In the genomic region with DNA sequence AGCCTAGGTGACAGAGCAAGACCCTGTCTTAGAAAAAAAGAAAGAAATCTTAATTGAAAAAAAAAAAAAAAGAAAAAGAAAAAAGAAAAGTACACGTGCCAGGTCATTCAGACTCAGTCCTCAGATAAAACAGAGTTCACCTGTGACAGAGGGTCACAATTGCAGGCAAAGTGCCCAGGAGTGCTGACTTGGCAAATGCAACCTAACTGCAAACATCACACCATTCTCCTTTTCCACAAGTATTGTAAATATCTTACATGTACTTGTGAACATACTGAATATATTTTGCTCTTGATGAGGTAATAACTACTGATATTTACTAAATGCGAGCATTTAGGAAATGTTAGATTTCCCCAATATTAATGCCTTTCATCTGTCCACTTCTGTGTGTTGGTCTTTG, we compare ENCODE assay signal across 18 cellular contexts. TPM values are rescaled to one million over a fixed set of nuclear protein-coding genes. Genes with fewer than 3 reads are reported as not detected.
A peak's percentile ranks its signal among the peaks of the same experiment; 100 is the strongest.
DNase-seq lines count a peak whose midpoint lies in the region; ATAC-seq, FAIRE-seq and TF ChIP-seq lines count a peak whose summit lies in the region.
"Had no signal": no experiment of that assay in that cellular context is flagged by ENCODE, and none has a peak within 500 bp of the region (broad histone marks: within the 10 kb centered on the region; RNA-seq: fewer than 3 reads in every experiment).

No MANE protein-coding gene starts in this region.

- ATAC-seq in A549 (no peak), GM21526 (IDR thresholded peaks at IDR 0.05; ENCODE audit: low FRiP score, unreplicated experiment) (no peak)

- H2AFZ ChIP-seq in H1 (ENCODE audit: low read length), result no peak overlapping the region

- H2BK12ac ChIP-seq in H1 (ENCODE audit: low read depth, low read length), result no peak overlapping the region

- CTCF ChIA-PET in A549 (lab: Yijun Ruan, JAX) (interaction anchor here (1.0 kb wide), 1 partner anchor 51 kb away, joined by 3 read pairs; no protein-coding TSS in a partner anchor), H1 (lab: Charles Lee; ENCODE audit: partially characterized antibody) (interaction anchor here (0.7 kb wide), 1 partner anchor 18 kb away, joined by 3 read pairs; no protein-coding TSS in a partner anchor)

- no peak overlapping the region for H4K5ac ChIP-seq in H1 (ENCODE audit: insufficient read length, low read depth, low read length)

- intact Hi-C loops in transverse colon (cut with DNase I; ENCODE audit: low total_unique reads), result no loop called here

- TF ChIP-seq RAD21 in A549 (conservative IDR thresholded peaks at IDR 0.05 in 1 of 2, IDR thresholded peaks at IDR 0.05 in 1 of 2) (no peak), H1 (IDR thresholded peaks at IDR 0.05 in 1 of 2, conservative IDR thresholded peaks at IDR 0.05 in 1 of 2; ENCODE audit: low read depth in 2 of 2, low read length in 2 of 2) (no peak)

- in situ Hi-C loops in transverse colon (cut with MboI; ENCODE audit: low pct_ligation_motif_present in 1 of 4, low pct_unique_long_range_greater_than_20kb in 1 of 4, low sequenced_read_pairs in 3 of 4), result no loop called here

- no peak for DNase-seq in A549 (ENCODE audit: low read depth in 1 of 2, low spot score in 1 of 2)
- DNase-seq in LNCaP clone FGC (ENCODE audit: low read depth), result peak; percentile 70
- no peak for DNase-seq in H1 (ENCODE audit: low read depth in 1 of 2, low spot score in 2 of 2)
- DNase-seq in mucosa of gallbladder (ENCODE audit: low spot score), result peak; percentile 49
- no peak for DNase-seq in AG08396 (ENCODE audit: low spot score)
- no peak for DNase-seq in stimulated activated naive CD4-positive, alpha-beta T cell (lab: John Stamatoyannopoulos, UW)
- no peak for DNase-seq in transverse colon
- DNase-seq: CD4-positive, CD25-positive, alpha-beta regulatory T cell; DMS53; GF-D8; GOT3; HCEC 1CT; HFFc6; KBM-7 had no signal

- no peak overlapping the region for H3K4me3 ChIP-seq in A549
- no peak overlapping the region for H3K4me3 ChIP-seq in LNCaP clone FGC (ENCODE audit: low read depth, low read length)
- no peak overlapping the region for H3K4me3 ChIP-seq in H1 (ENCODE audit: extremely low read depth in 1 of 4, insufficient read depth in 2 of 4, low read depth in 3 of 4, low read length in 4 of 4)
- no peak overlapping the region for H3K4me3 ChIP-seq in transverse colon
- H3K4me3 ChIP-seq: BLaER1 had no signal

- no peak overlapping the region for H3K18ac ChIP-seq in H1 (ENCODE audit: extremely low read depth, low read length)

- H3K14ac ChIP-seq in H1 (ENCODE audit: insufficient read length), result no peak overlapping the region

- peaks cover 0 to 5% of the 10 kb centered on the region in 2 experiments for H4K20me1 ChIP-seq in H1 (replicated peaks in 1 of 2; ENCODE audit: control insufficient read depth in 1 of 2, insufficient read depth in 2 of 2, low read length in 2 of 2)
- H4K20me1 ChIP-seq: BLaER1 had no signal

- H3K27ac ChIP-seq in A549, result no peak overlapping the region
- H3K27ac ChIP-seq in H1 (ENCODE audit: low read depth, low read length), result no peak overlapping the region
- no peak overlapping the region for H3K27ac ChIP-seq in transverse colon
- H3K27ac ChIP-seq: BLaER1 had no signal

- WGBS in A549 (ENCODE audit: missing lambda C conversion rate), result 51% methylated on average over 2 of the region's 2 CpGs
- WGBS in H1 (ENCODE audit: extremely low coverage in 1 of 2, insufficient coverage in 1 of 2, insufficient read length in 1 of 2, insufficient replicate concordance in 2 of 2, low coverage in 1 of 2, low lambda C conversion rate in 2 of 2, missing lambda C conversion rate in 1 of 2), 2 experiments, result 85% methylated on average over 2 of the region's 2 CpGs; no CpG with 5 or more reads in 1 of the 2 experiments
- 14 to 57% methylated on average over 1 to 2 of the region's 2 CpGs for WGBS in transverse colon (ENCODE audit: low coverage in 1 of 2), 2 donors

- H3K36me3 ChIP-seq in H1 (ENCODE audit: control insufficient read depth in 2 of 4, insufficient read depth in 4 of 4, low read length in 3 of 4) (no peaks in the 10 kb centered on the region), transverse colon (no peaks in the 10 kb centered on the region)
- H3K36me3 ChIP-seq: BLaER1 had no signal

- H3K9ac ChIP-seq in H1 (replicated peaks in 1 of 4; ENCODE audit: extremely low read depth in 1 of 4, low read depth in 3 of 4, low read length in 3 of 4), result no peak overlapping the region
- H3K9ac ChIP-seq: BLaER1 had no signal

- no peak overlapping the region for H2BK120ac ChIP-seq in H1 (replicated peaks; ENCODE audit: low read depth, low read length)

- no peak overlapping the region for H2AK5ac ChIP-seq in H1 (ENCODE audit: low read depth, low read length)

- H3K79me1 ChIP-seq in H1 (ENCODE audit: low read depth, low read length), result no peaks in the 10 kb centered on the region

- no peak overlapping the region for H2BK5ac ChIP-seq in H1 (ENCODE audit: low read depth, low read length)

- FAIRE-seq in A549 (lab: Jason Lieb, UNC), result no peak
- no peak for FAIRE-seq in H1 (lab: Jason Lieb, UNC)
- FAIRE-seq: HTR-8/SVneo had no signal

- H3K23ac ChIP-seq in H1 (ENCODE audit: insufficient read length), result no peak overlapping the region

- no peak overlapping the region for H2BK20ac ChIP-seq in H1 (ENCODE audit: low read length)

- H4K8ac ChIP-seq in H1 (ENCODE audit: extremely low read depth, insufficient read depth, low read length), result no peak overlapping the region

- H3K27me3 ChIP-seq in H1 (replicated peaks in 1 of 4; ENCODE audit: control insufficient read depth in 3 of 4, extremely low read depth in 1 of 4, insufficient read depth in 3 of 4, low read length in 3 of 4), result peaks cover 86 to 100% (median 97%) of the 10 kb centered on the region in 4 experiments
- peaks cover 27% of the 10 kb centered on the region for H3K27me3 ChIP-seq in transverse colon

- TF ChIP-seq POLR2A in A549 (IDR thresholded peaks at IDR 0.05; ENCODE audit: low read length), result no peak
- no peak for TF ChIP-seq POLR2A in H1 (IDR thresholded peaks at IDR 0.05; ENCODE audit: control extremely low read depth in 1 of 2, low read depth in 2 of 2, low read length in 2 of 2)
- no peak for TF ChIP-seq POLR2A in transverse colon (IDR thresholded peaks at IDR 0.05)

- TF ChIP-seq CTCF in A549 (IDR thresholded peaks at IDR 0.05) (no peak), LNCaP clone FGC (IDR thresholded peaks at IDR 0.05; ENCODE audit: control insufficient read depth, extremely low read depth, insufficient read depth) (no peak), H1 (IDR thresholded peaks at IDR 0.05; ENCODE audit: control extremely low read depth in 1 of 3, insufficient read depth in 1 of 3, low read depth in 1 of 3, low read length in 3 of 3) (no peak), transverse colon (IDR thresholded peaks at IDR 0.05) (no peak)

- H3K79me2 ChIP-seq in H1 (ENCODE audit: control insufficient read depth in 1 of 2, insufficient read depth in 2 of 2, low read length in 2 of 2), result no peaks in the 10 kb centered on the region

- no peak overlapping the region for H2BK15ac ChIP-seq in H1 (ENCODE audit: low read length)

- H4K91ac ChIP-seq in H1 (replicated peaks; ENCODE audit: insufficient read length, low read length), result no peak overlapping the region

- H3K4me2 ChIP-seq in A549, result no peak overlapping the region
- no peak overlapping the region for H3K4me2 ChIP-seq in H1 (ENCODE audit: insufficient read depth in 1 of 2, low read depth in 2 of 2, low read length in 2 of 2)
- H3K4me2 ChIP-seq: BLaER1 had no signal

- no peaks in the 10 kb centered on the region for H3K4me1 ChIP-seq in A549
- no peaks in the 10 kb centered on the region for H3K4me1 ChIP-seq in H1 (replicated peaks in 1 of 4; ENCODE audit: control insufficient read depth in 3 of 4, insufficient read depth in 4 of 4, low read length in 3 of 4)
- peaks cover 0 to 8% (median 1%) of the 10 kb centered on the region in 4 donors for H3K4me1 ChIP-seq in transverse colon

- POLR2A ChIA-PET in A549 (lab: Yijun Ruan, JAX) (no interaction called here), H1 (lab: Charles Lee; ENCODE audit: partially characterized antibody) (no interaction called here)

- no peaks in the 10 kb centered on the region for H3K23me2 ChIP-seq in H1 (ENCODE audit: low read depth, low read length)

- H3K4ac ChIP-seq in H1 (replicated peaks; ENCODE audit: insufficient read length, low read depth, low read length), result no peak overlapping the region

- no peak overlapping the region for H3K56ac ChIP-seq in H1 (replicated peaks; ENCODE audit: insufficient read length, low read depth, low read length)

- TF ChIP-seq EP300 in A549 (IDR thresholded peaks at IDR 0.05) (no peak), H1 (IDR thresholded peaks at IDR 0.05; ENCODE audit: borderline replicate concordance in 1 of 2, low read depth in 2 of 2, low read length in 2 of 2) (no peak), transverse colon (IDR thresholded peaks at IDR 0.05; ENCODE audit: low read depth) (no peak)

- no peaks in the 10 kb centered on the region for H3K9me3 ChIP-seq in A549
- no peaks in the 10 kb centered on the region for H3K9me3 ChIP-seq in H1 (ENCODE audit: insufficient read depth in 2 of 2, low read depth in 1 of 2, low read length in 1 of 2)
- no peaks in the 10 kb centered on the region for H3K9me3 ChIP-seq in transverse colon
- H3K9me3 ChIP-seq: BLaER1 had no signal

RNA-seq across cellular contexts. Expression of a gene that starts 9.0 kb away (rescaled TPM):
- 0.01 TPM in 1 of 2 replicates, not detected in the other for polyA plus RNA-seq in A549 (2011; rRNA removed)
- not detected in 2 replicates for polyA plus RNA-seq in A549 (2012; cell fraction: cytosol; rRNA removed)
- polyA plus RNA-seq in A549 (2012; cell fraction: nucleus; rRNA removed), result 0.05 and 0.16 TPM in 2 replicates
- polyA plus RNA-seq in A549 (2017; fragmentation: RNase III; extraction: RNeasy Plus Mini Kit Qiagen cat#74134 plus additional on column Dnase treatment), result not detected in 3 replicates
- polyA minus RNA-seq in A549 (2011; rRNA and poly(A)+ RNA removed), result not detected in 2 replicates
- total RNA-seq in H1 (2021; fragmentation: NEBNext Ultra II Directional; extraction: Animal tissue kit (Norgen Biotek cat#: 25700)), result 11.7 and 14.6 TPM in 2 replicates
- polyA plus RNA-seq in H1 (2011; rRNA removed), result 4.2 and 8.8 TPM in 2 replicates
- 6.4 TPM for polyA plus RNA-seq in H1 (2011; cell fraction: cytosol; rRNA removed)
- 34.3 TPM for polyA plus RNA-seq in H1 (2011; cell fraction: nucleus; rRNA removed)
- polyA plus RNA-seq in H1 (2012, experiment 1 of 2), result 7.3 to 9.9 TPM (median 8.3 TPM) in 4 replicates
- 8.6 TPM for polyA plus RNA-seq in H1 (2012, experiment 2 of 2)
- polyA plus RNA-seq in H1 (2013, experiment 1 of 2), result 10.3 TPM
- polyA plus RNA-seq in H1 (2013, experiment 2 of 2), result 8.7 TPM
- polyA minus RNA-seq in H1 (2011; rRNA and poly(A)+ RNA removed), result 2.9 and 5.7 TPM in 2 replicates
- polyA minus RNA-seq in H1 (2011; cell fraction: cytosol; rRNA and poly(A)+ RNA removed), result 7.3 TPM
- 7.9 TPM for polyA minus RNA-seq in H1 (2011; cell fraction: nucleus; rRNA and poly(A)+ RNA removed)
- total RNA-seq in mucosa of gallbladder, result 0.09 TPM
- total RNA-seq in transverse colon, result 1 to 10 TPM in 2 of 4 donors, under 1 TPM in 2; 0.16 to 4.2 (median 1.9) TPM
- total RNA-seq: A172; CD4-positive, CD25-positive, alpha-beta regulatory T cell; HFFc6 had no signal
- polyA plus RNA-seq: CD4-positive, CD25-positive, alpha-beta regulatory T cell had no signal

RNA-seq across cellular contexts. Expression of a gene that starts 49.9 kb away (rescaled TPM):
- polyA plus RNA-seq in A549 (2011; rRNA removed) (236 and 331 TPM in 2 replicates), A549 (2017; fragmentation: RNase III; extraction: RNeasy Plus Mini Kit Qiagen cat#74134 plus additional on column Dnase treatment) (166 to 178 TPM (median 178 TPM) in 3 replicates), H1 (2011; rRNA removed) (35.7 and 45.3 TPM in 2 replicates)
- 197 and 216 TPM in 2 replicates for polyA plus RNA-seq in A549 (2012; cell fraction: cytosol; rRNA removed)
- polyA plus RNA-seq in A549 (2012; cell fraction: nucleus; rRNA removed), result 94.1 and 96.0 TPM in 2 replicates
- 197 and 260 TPM in 2 replicates for polyA minus RNA-seq in A549 (2011; rRNA and poly(A)+ RNA removed)
- 36.6 and 37.0 TPM in 2 replicates for total RNA-seq in H1 (2021; fragmentation: NEBNext Ultra II Directional; extraction: Animal tissue kit (Norgen Biotek cat#: 25700))
- 50.0 TPM for polyA plus RNA-seq in H1 (2011; cell fraction: cytosol; rRNA removed)
- 47.3 TPM for polyA plus RNA-seq in H1 (2011; cell fraction: nucleus; rRNA removed)
- 30.0 to 40.7 TPM (median 38.1 TPM) in 4 replicates for polyA plus RNA-seq in H1 (2012, experiment 1 of 2)
- polyA plus RNA-seq in H1 (2012, experiment 2 of 2), result 22.3 TPM
- polyA plus RNA-seq in H1 (2013, experiment 1 of 2), result 29.9 TPM
- polyA plus RNA-seq in H1 (2013, experiment 2 of 2), result 32.5 TPM
- polyA minus RNA-seq in H1 (2011; rRNA and poly(A)+ RNA removed), result 64.9 and 98.9 TPM in 2 replicates
- 23.5 TPM for polyA minus RNA-seq in H1 (2011; cell fraction: cytosol; rRNA and poly(A)+ RNA removed)
- polyA minus RNA-seq in H1 (2011; cell fraction: nucleus; rRNA and poly(A)+ RNA removed), result 34.8 TPM
- total RNA-seq in mucosa of gallbladder (101 TPM), transverse colon (100 to 1,000 TPM in 2 of 4 donors, 10 to 100 TPM in 2; 51.9 to 258 (median 113) TPM)

Comparison
In these comparisons a context has a peak if more than half of its experiments do, and no peak if none do; other contexts are left out.
1. DNase-seq: peak in LNCaP clone FGC (single experiment) and mucosa of gallbladder (single experiment); none in A549 (0 of 2), H1 (0 of 2), AG08396 (single experiment), stimulated activated naive CD4-positive, alpha-beta T cell (0 of 6) and transverse colon (single experiment).